In the genomic region with DNA sequence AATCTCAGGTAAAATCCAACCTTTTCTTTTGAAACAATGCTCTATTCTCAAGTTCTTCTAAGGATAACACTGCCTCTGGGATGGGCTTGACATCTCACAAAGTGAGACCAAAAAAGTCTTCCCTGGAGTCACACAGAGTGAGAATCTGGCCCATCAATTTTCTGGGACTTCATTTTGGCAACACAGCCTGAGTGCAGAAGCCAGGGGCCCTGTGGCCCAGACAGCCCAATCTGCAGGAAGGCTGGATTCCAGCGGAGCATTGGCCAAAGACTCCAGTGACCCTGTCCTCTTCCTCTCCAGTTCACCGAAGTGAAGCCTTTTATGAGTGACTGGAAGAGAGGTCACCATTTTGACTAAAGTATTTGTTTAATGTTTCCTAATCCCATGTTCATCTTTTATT, we compare ENCODE assay signal across 22 cellular contexts.
DNase-seq lines count a peak whose midpoint lies in the region; ATAC-seq, FAIRE-seq and TF ChIP-seq lines count a peak whose summit lies in the region.
"Had no signal": no experiment of that assay in that cellular context is flagged by ENCODE, and none has a peak within 500 bp of the region (broad histone marks: within the 10 kb centered on the region; RNA-seq: fewer than 3 reads in every experiment).

No MANE protein-coding gene starts in this region.

- TF ChIP-seq POLR2A in H54 (IDR thresholded peaks at IDR 0.05; ENCODE audit: low read depth, low read length) = no peak

- ATAC-seq in HG02571 (IDR thresholded peaks at IDR 0.05; ENCODE audit: unreplicated experiment) = no peak

- no peaks in the 10 kb centered on the region for H3K36me3 ChIP-seq in endodermal cell (ENCODE audit: control insufficient read depth, insufficient read depth, low read length)
- H3K36me3 ChIP-seq in neural progenitor cell = no peaks in the 10 kb centered on the region
- H3K36me3 ChIP-seq: BE2C had no signal

- H3K4me2 ChIP-seq in neural progenitor cell = no peak overlapping the region

- H3K27ac ChIP-seq in endodermal cell (ENCODE audit: low read depth, low read length) (no peak overlapping the region), neural progenitor cell (no peak overlapping the region)
- H3K27ac ChIP-seq: HL-60 had no signal

- H3K4me3 ChIP-seq in endodermal cell (ENCODE audit: low read length) (no peak overlapping the region), neural progenitor cell (no peak overlapping the region)

- H3K4me1 Mint-ChIP-seq in endodermal cell (peaks cover 20% of the 10 kb centered on the region), neural progenitor cell (peaks cover 5% of the 10 kb centered on the region)
- H3K4me1 Mint-ChIP-seq: CD4-positive, CD25-positive, alpha-beta regulatory T cell; CD8-positive, alpha-beta memory T cell; IgD-negative memory B cell had no signal

- H3K27ac Mint-ChIP-seq in endodermal cell (peak overlapping the region; percentile 67), neural progenitor cell (no peak overlapping the region)
- H3K27ac Mint-ChIP-seq: CD4-positive, CD25-positive, alpha-beta regulatory T cell; CD8-positive, alpha-beta memory T cell; IgD-negative memory B cell had no signal

- H2AFZ ChIP-seq in neural progenitor cell (replicated peaks) = peak overlapping the region; percentile 31

- no peaks in the 10 kb centered on the region for H3K79me2 ChIP-seq in neural progenitor cell (ENCODE audit: low read depth)

- peaks cover 10% of the 10 kb centered on the region for H3K4me1 ChIP-seq in endodermal cell (ENCODE audit: control insufficient read depth, insufficient read depth, low read length)
- no peaks in the 10 kb centered on the region for H3K4me1 ChIP-seq in neural progenitor cell
- H3K4me1 ChIP-seq: BE2C had no signal

- H3K9ac ChIP-seq in endodermal cell (ENCODE audit: extremely low read depth, low read length, poor library complexity, severe bottlenecking) = no peak overlapping the region
- no peak overlapping the region for H3K9ac ChIP-seq in neural progenitor cell

- H4K20me1 ChIP-seq in neural progenitor cell (ENCODE audit: low read depth) = no peaks in the 10 kb centered on the region

- H3K27me3 ChIP-seq in endodermal cell (ENCODE audit: control insufficient read depth, insufficient read depth, low read length, poor library complexity, severe bottlenecking) (no peaks in the 10 kb centered on the region), neural progenitor cell (no peaks in the 10 kb centered on the region)
- H3K27me3 ChIP-seq: BE2C had no signal

- peak; percentile 48 for FAIRE-seq in H54 (lab: Jason Lieb, UNC)
- FAIRE-seq: D721Med, HTR-8/SVneo had no signal

- TF ChIP-seq CTCF in endodermal cell (conservative IDR thresholded peaks at IDR 0.05) (no peak), neural progenitor cell (IDR thresholded peaks at IDR 0.05) (no peak)

- DNase-seq in ELF-1 (ENCODE audit: low read depth, low spot score) (peak; percentile 6), H54 (ENCODE audit: insufficient read length, low spot score) (no peak), endodermal cell (no peak), neural progenitor cell (ENCODE audit: low spot score) (no peak), GF-D8 (lab: John Stamatoyannopoulos, UW) (no peak), SHP77 treated with DMSO at 0.1 percent for 48 hours (lab: John Stamatoyannopoulos, UW) (no peak), NCI-H1436 (lab: John Stamatoyannopoulos, UW) (no peak)
- DNase-seq: ACHN; BE2C; C1 segment of cervical spinal cord; CD4-positive, CD25-positive, alpha-beta regulatory T cell; CD8-positive, alpha-beta memory T cell; COR-L47; GDM1; GOT3; H9; KBM-7 had no signal

- WGBS in endodermal cell (ENCODE audit: insufficient coverage in 1 of 2, insufficient read length in 1 of 2), 2 experiments = 80 to 81% methylated on average over 2 of the region's 2 CpGs

- H3K36me3 Mint-ChIP-seq in endodermal cell (ENCODE audit: low read depth) = no peaks in the 10 kb centered on the region
- no peaks in the 10 kb centered on the region for H3K36me3 Mint-ChIP-seq in neural progenitor cell
- H3K36me3 Mint-ChIP-seq: CD4-positive, CD25-positive, alpha-beta regulatory T cell; CD8-positive, alpha-beta memory T cell; IgD-negative memory B cell had no signal

- peaks cover 8% of the 10 kb centered on the region for H3K9me3 ChIP-seq in endodermal cell (ENCODE audit: control insufficient read depth, low read length)
- peaks cover 4% of the 10 kb centered on the region for H3K9me3 ChIP-seq in neural progenitor cell (ENCODE audit: low read depth)

- H3K4me3 Mint-ChIP-seq in endodermal cell = no peak overlapping the region
- H3K4me3 Mint-ChIP-seq in neural progenitor cell = no peak overlapping the region
- H3K4me3 Mint-ChIP-seq: CD8-positive, alpha-beta memory T cell; H9; IgD-negative memory B cell had no signal

- no peaks in the 10 kb centered on the region for H3K9me3 Mint-ChIP-seq in endodermal cell
- no peaks in the 10 kb centered on the region for H3K9me3 Mint-ChIP-seq in neural progenitor cell
- H3K9me3 Mint-ChIP-seq: H9 had no signal

- H3K27me3 Mint-ChIP-seq in endodermal cell (ENCODE audit: insufficient read depth) (no peaks in the 10 kb centered on the region), neural progenitor cell (ENCODE audit: insufficient read depth, low read depth) (peaks cover 2% of the 10 kb centered on the region)
- H3K27me3 Mint-ChIP-seq: CD4-positive, CD25-positive, alpha-beta regulatory T cell; IgD-negative memory B cell had no signal

- no peaks in the 10 kb centered on the region for H3F3A ChIP-seq in neural progenitor cell (ENCODE audit: low read depth)
